In genomic region chr4:1991087-1991486, GRCh38 we compare ENCODE assay signal across 15 cellular contexts. TPM values are rescaled to one million over a fixed set of nuclear protein-coding genes. Genes with fewer than 3 reads are reported as not detected.
A peak's percentile ranks its signal among the peaks of the same experiment; 100 is the strongest.
DNase-seq lines count a peak whose midpoint lies in the region; ATAC-seq and TF ChIP-seq lines count a peak whose summit lies in the region.
"Had no signal": no experiment of that assay in that cellular context is flagged by ENCODE, and none has a peak within 500 bp of the region (broad histone marks: within the 10 kb centered on the region; RNA-seq: fewer than 3 reads in every experiment).

No MANE protein-coding gene starts in this region.

- H3K27ac Mint-ChIP-seq in activated CD8-positive, alpha-beta memory T cell treated with anti-CD3 and anti-CD28 coated beads, Interleukin-2, amount 10 ng/mL, durations not matched to agents 7 days and 5 days, result no peak overlapping the region
- H3K27ac Mint-ChIP-seq in natural killer cell treated with Interleukin-12 subunit alpha and Interleukin-12 subunit beta and Interleukin-15 and Interleukin-18, amount 100 ng/mL, for 72 hours, result no peak overlapping the region
- H3K27ac Mint-ChIP-seq in natural killer cell (no peak overlapping the region), progenitor cell of endocrine pancreas (peak overlapping the region; percentile 42)

- H3K36me3 ChIP-seq in upper lobe of right lung, result peaks cover 51% of the 10 kb centered on the region

- H3K9me3 Mint-ChIP-seq in activated CD8-positive, alpha-beta memory T cell treated with anti-CD3 and anti-CD28 coated beads, Interleukin-2, amount 10 ng/mL, durations not matched to agents 7 days and 5 days (ENCODE audit: low read depth), result peaks cover under 1% of the 10 kb centered on the region
- no peaks in the 10 kb centered on the region for H3K9me3 Mint-ChIP-seq in natural killer cell treated with Interleukin-12 subunit alpha and Interleukin-12 subunit beta and Interleukin-15 and Interleukin-18, amount 100 ng/mL, for 72 hours
- H3K9me3 Mint-ChIP-seq in natural killer cell, result no peaks in the 10 kb centered on the region
- no peaks in the 10 kb centered on the region for H3K9me3 Mint-ChIP-seq in progenitor cell of endocrine pancreas (ENCODE audit: low read depth)
- H3K9me3 Mint-ChIP-seq: H9 had no signal

- CTCF ChIA-PET in activated CD8-positive, alpha-beta memory T cell treated with anti-CD3 and anti-CD28 coated beads, Interleukin-2, amount 10 ng/mL, durations not matched to agents 7 days and 5 days (lab: Charles Lee), result no interaction called here

- H3K4me1 ChIP-seq in upper lobe of right lung, result no peaks in the 10 kb centered on the region
- H3K4me1 ChIP-seq: BLaER1 treated with 17β-estradiol and CSF1 and Interleukin-3, amounts not matched to agents 10 nM and 100 nM had no signal

- no peaks in the 10 kb centered on the region for H3K4me1 Mint-ChIP-seq in activated CD8-positive, alpha-beta memory T cell treated with anti-CD3 and anti-CD28 coated beads, Interleukin-2, amount 10 ng/mL, durations not matched to agents 7 days and 5 days
- H3K4me1 Mint-ChIP-seq in natural killer cell treated with Interleukin-12 subunit alpha and Interleukin-12 subunit beta and Interleukin-15 and Interleukin-18, amount 100 ng/mL, for 72 hours (ENCODE audit: low read depth in 2 of 2), result peaks cover 0 to 2% of the 10 kb centered on the region in 2 donors
- peaks cover 6% of the 10 kb centered on the region in 2 donors for H3K4me1 Mint-ChIP-seq in natural killer cell
- no peaks in the 10 kb centered on the region for H3K4me1 Mint-ChIP-seq in progenitor cell of endocrine pancreas (ENCODE audit: low read depth)

- H3K27me3 ChIP-seq in upper lobe of right lung, result no peaks in the 10 kb centered on the region
- H3K27me3 ChIP-seq: BLaER1 treated with 17β-estradiol and CSF1 and Interleukin-3, amounts not matched to agents 10 nM and 100 nM had no signal

- no peaks in the 10 kb centered on the region for H3K27me3 Mint-ChIP-seq in activated CD8-positive, alpha-beta memory T cell treated with anti-CD3 and anti-CD28 coated beads, Interleukin-2, amount 10 ng/mL, durations not matched to agents 7 days and 5 days
- H3K27me3 Mint-ChIP-seq in natural killer cell treated with Interleukin-12 subunit alpha and Interleukin-12 subunit beta and Interleukin-15 and Interleukin-18, amount 100 ng/mL, for 72 hours, result no peaks in the 10 kb centered on the region
- H3K27me3 Mint-ChIP-seq in natural killer cell (ENCODE audit: low read depth in 2 of 2), result no peaks in the 10 kb centered on the region
- no peaks in the 10 kb centered on the region for H3K27me3 Mint-ChIP-seq in progenitor cell of endocrine pancreas
- H3K27me3 Mint-ChIP-seq: CD4-positive, CD25-positive, alpha-beta regulatory T cell had no signal

- ATAC-seq in activated CD8-positive, alpha-beta memory T cell treated with anti-CD3 and anti-CD28 coated beads, Interleukin-2, amount 10 ng/mL, durations not matched to agents 7 days and 5 days, result no peak
- ATAC-seq in natural killer cell treated with Interleukin-12 subunit alpha and Interleukin-12 subunit beta and Interleukin-15 and Interleukin-18, amount 100 ng/mL, for 72 hours, result no peak
- ATAC-seq in natural killer cell (no peak), upper lobe of right lung (no peak), HG02885 (IDR thresholded peaks at IDR 0.05; ENCODE audit: poor library complexity, unreplicated experiment) (no peak)

- H3K9me3 ChIP-seq in upper lobe of right lung, result no peaks in the 10 kb centered on the region

- no peak overlapping the region for H3K4me3 Mint-ChIP-seq in activated CD8-positive, alpha-beta memory T cell treated with anti-CD3 and anti-CD28 coated beads, Interleukin-2, amount 10 ng/mL, durations not matched to agents 7 days and 5 days
- H3K4me3 Mint-ChIP-seq in natural killer cell treated with Interleukin-12 subunit alpha and Interleukin-12 subunit beta and Interleukin-15 and Interleukin-18, amount 100 ng/mL, for 72 hours, result no peak overlapping the region
- no peak overlapping the region for H3K4me3 Mint-ChIP-seq in natural killer cell
- no peak overlapping the region for H3K4me3 Mint-ChIP-seq in progenitor cell of endocrine pancreas (ENCODE audit: low read depth)
- H3K4me3 Mint-ChIP-seq: CD4-positive, CD25-positive, alpha-beta regulatory T cell; H9 had no signal

- H3K4me3 ChIP-seq in upper lobe of right lung, result no peak overlapping the region
- H3K4me3 ChIP-seq: BLaER1 treated with 17β-estradiol and CSF1 and Interleukin-3, amounts not matched to agents 10 nM and 100 nM had no signal

- intact Hi-C loops in natural killer cell (cut with micrococcal nuclease) (no loop called here), upper lobe of right lung (cut with DNase I) (no loop called here)

- peak; percentile 30 for DNase-seq in activated CD8-positive, alpha-beta memory T cell treated with anti-CD3 and anti-CD28 coated beads, Interleukin-2, amount 10 ng/mL, durations not matched to agents 7 days and 5 days
- DNase-seq in activated CD8-positive, alpha-beta memory T cell treated with anti-CD3 and anti-CD28 coated beads, Interleukin-2, amount 50 U/mL, for 4 hours, result no peak
- DNase-seq in natural killer cell treated with Interleukin-12 subunit alpha and Interleukin-12 subunit beta and Interleukin-15 and Interleukin-18, amount 100 ng/mL, for 72 hours (ENCODE audit: low spot score), result peak; percentile 25
- no peak for DNase-seq in natural killer cell
- no peak for DNase-seq in progenitor cell of endocrine pancreas (ENCODE audit: low spot score, unreplicated experiment)
- peak; percentile 27 for DNase-seq in upper lobe of right lung
- no peak for DNase-seq in activated CD4-positive, alpha-beta T cell treated with anti-CD3 and anti-CD28 coated beads, Interleukin-2, amount 50 U/mL, for 1 hour
- DNase-seq: 8988T; AML-193; CD4-positive, CD25-positive, alpha-beta regulatory T cell; DMS79; GOT3; H9 had no signal

- no peak overlapping the region for H3K27ac ChIP-seq in upper lobe of right lung
- H3K27ac ChIP-seq: BLaER1 treated with 17β-estradiol and CSF1 and Interleukin-3, amounts not matched to agents 10 nM and 100 nM had no signal

- peaks cover 20% of the 10 kb centered on the region for H3K36me3 Mint-ChIP-seq in activated CD8-positive, alpha-beta memory T cell treated with anti-CD3 and anti-CD28 coated beads, Interleukin-2, amount 10 ng/mL, durations not matched to agents 7 days and 5 days
- H3K36me3 Mint-ChIP-seq in natural killer cell treated with Interleukin-12 subunit alpha and Interleukin-12 subunit beta and Interleukin-15 and Interleukin-18, amount 100 ng/mL, for 72 hours, result peaks cover 2% of the 10 kb centered on the region
- H3K36me3 Mint-ChIP-seq in natural killer cell (peaks cover 1% of the 10 kb centered on the region), progenitor cell of endocrine pancreas (ENCODE audit: insufficient read depth) (peaks cover 16% of the 10 kb centered on the region)

- TF ChIP-seq CTCF in natural killer cell (IDR thresholded peaks at IDR 0.05) (no peak), progenitor cell of endocrine pancreas (IDR thresholded peaks at IDR 0.05; ENCODE audit: unreplicated experiment) (no peak), upper lobe of right lung (IDR thresholded peaks at IDR 0.05) (no peak)

RNA-seq across cellular contexts. Expression of gene NELFA, which starts 17.7 kb away (rescaled TPM):
- total RNA-seq in activated CD8-positive, alpha-beta memory T cell treated with anti-CD3 and anti-CD28 coated beads, Interleukin-2, amount 10 ng/mL, durations not matched to agents 7 days and 5 days, result 10 to 100 TPM; 40.1 to 42.6 TPM
- total RNA-seq in natural killer cell treated with Interleukin-12 subunit alpha and Interleukin-12 subunit beta and Interleukin-15 and Interleukin-18, amount 100 ng/mL, for 72 hours, result 10 to 100 TPM; 29.6 to 59.3 TPM
- total RNA-seq in natural killer cell (10 to 100 TPM; 38.7 to 47.6 (median 46.0) TPM), progenitor cell of endocrine pancreas (52.5 and 54.2 TPM in 2 replicates), upper lobe of right lung (22.7 TPM)

Comparison
In these comparisons a context has a peak if more than half of its experiments do, and no peak if none do; other contexts are left out.
1. DNase-seq: peak in activated CD8-positive, alpha-beta memory T cell treated with anti-CD3 and anti-CD28 coated beads, Interleukin-2, amount 10 ng/mL, durations not matched to agents 7 days and 5 days (single experiment), natural killer cell treated with Interleukin-12 subunit alpha and Interleukin-12 subunit beta and Interleukin-15 and Interleukin-18, amount 100 ng/mL, for 72 hours (single experiment) and upper lobe of right lung (single experiment); none in activated CD8-positive, alpha-beta memory T cell treated with anti-CD3 and anti-CD28 coated beads, Interleukin-2, amount 50 U/mL, for 4 hours (single experiment), natural killer cell (single experiment), progenitor cell of endocrine pancreas (single experiment) and activated CD4-positive, alpha-beta T cell treated with anti-CD3 and anti-CD28 coated beads, Interleukin-2, amount 50 U/mL, for 1 hour (single experiment).